In the genomic region with DNA sequence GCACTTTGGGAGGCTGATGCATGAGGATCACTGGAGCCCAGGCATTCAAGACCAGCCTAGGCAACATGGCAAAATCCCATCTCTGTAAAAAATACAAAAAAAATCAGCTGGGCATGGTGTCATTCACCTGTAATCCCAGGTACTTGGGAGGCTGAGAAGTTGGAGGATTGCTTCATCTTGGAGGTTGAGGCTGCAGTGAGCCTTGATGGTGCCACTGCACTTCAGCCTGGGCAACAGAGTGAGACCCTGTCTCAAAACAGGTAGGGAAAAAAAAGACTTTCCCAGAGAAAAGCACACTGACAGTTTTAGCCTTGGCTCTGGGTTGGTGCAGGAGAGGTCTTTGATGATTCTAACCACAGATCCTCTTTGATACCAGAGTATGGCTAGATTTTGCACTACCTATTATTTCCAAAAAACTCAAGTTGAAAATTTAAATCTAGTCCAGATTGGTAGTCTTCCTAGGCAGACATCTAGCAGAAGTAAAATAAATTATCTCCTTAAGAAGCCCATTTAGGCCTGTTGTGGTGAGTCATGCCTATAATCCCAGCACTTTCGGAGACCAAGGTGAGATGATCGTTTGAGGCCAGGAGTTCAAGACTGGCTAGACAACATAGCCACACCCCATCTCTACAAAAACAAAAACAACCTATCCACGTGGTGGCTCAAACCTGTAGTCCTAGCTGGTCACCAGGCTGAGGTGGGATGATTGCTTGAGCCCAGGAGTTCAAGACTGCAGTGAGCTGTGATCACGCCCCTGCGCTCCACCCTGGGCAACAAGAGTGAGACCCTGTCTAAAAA, we compare ENCODE assay signal across 1 cellular context.
TF ChIP-seq lines count a peak whose summit lies in the region.

No MANE protein-coding gene starts in this region.

TF ChIP-seq in K562, 482 proteins besides CTCF, POLR2A, EP300 and RAD21 (continued from another document and continues in another):
- TF ChIP-seq POLR2G (IDR thresholded peaks at IDR 0.05; ENCODE audit: low read depth, low read length) (no peak), CBX2 (IDR thresholded peaks at IDR 0.05; ENCODE audit: insufficient read depth, low read length, poor library complexity, severe bottlenecking) (no peak), CBFA2T3 (IDR thresholded peaks at IDR 0.05) (no peak), BCOR (IDR thresholded peaks at IDR 0.05) (no peak), FUS (optimal IDR thresholded peaks at IDR 0.05; ENCODE audit: low read depth, low read length) (no peak), ZNF121 (CRISPR knock-in tag; conservative IDR thresholded peaks at IDR 0.05) (no peak; the same call in 1 of the 2 replicates), ATF1 (CRISPR knock-in tag; IDR thresholded peaks at IDR 0.05) (no peak), ATF1 (tag; IDR thresholded peaks at IDR 0.05) (no peak), HDAC1 (IDR thresholded peaks at IDR 0.05) (0 out of 4 replicates have a peak, but pooled peaks of 1 of the 2 experiments have one; percentile 29), MXI1 (IDR thresholded peaks at IDR 0.05; ENCODE audit: low read depth, low read length) (no peak), ZEB2 (IDR thresholded peaks at IDR 0.05) (no peak), STAT5A (IDR thresholded peaks at IDR 0.05; ENCODE audit: borderline replicate concordance, low read length) (no peak), GATAD2B (IDR thresholded peaks at IDR 0.05; ENCODE audit: borderline replicate concordance) (no peak), CCAR2 (IDR thresholded peaks at IDR 0.05; ENCODE audit: low read depth, low read length) (no peak), ZNF830 (CRISPR knock-in tag; IDR thresholded peaks at IDR 0.05) (no peak), SIX5 (IDR thresholded peaks at IDR 0.05; ENCODE audit: borderline replicate concordance in 1 of 2, insufficient read depth in 1 of 2, low read depth in 1 of 2, low read length in 2 of 2) (no peak), ZNF133 (CRISPR knock-in tag; IDR thresholded peaks at IDR 0.05) (no peak), CXXC5 (CRISPR knock-in tag; IDR thresholded peaks at IDR 0.05) (no peak), ATF7 (IDR thresholded peaks at IDR 0.05) (no peak), MAFG (tag; conservative IDR thresholded peaks at IDR 0.05) (0 out of 2 replicates have a peak, but pooled peaks have one; percentile 7), POLR2AphosphoS2 (IDR thresholded peaks at IDR 0.05; ENCODE audit: low read length) (no peak), DACH1 (IDR thresholded peaks at IDR 0.05; ENCODE audit: partially characterized antibody) (no peak), ZC3H11A (IDR thresholded peaks at IDR 0.05; ENCODE audit: low read depth, low read length) (no peak), GATAD2A (IDR thresholded peaks at IDR 0.05) (no peak), TRIM24 (IDR thresholded peaks at IDR 0.05) (no peak), LCOR (CRISPR knock-in tag; IDR thresholded peaks at IDR 0.05) (no peak), TAF9B (IDR thresholded peaks at IDR 0.05; ENCODE audit: partially characterized antibody) (no peak), ARID2 (IDR thresholded peaks at IDR 0.05) (no peak), DMBX1 (CRISPR knock-in tag; IDR thresholded peaks at IDR 0.05; ENCODE audit: borderline replicate concordance) (no peak), ESRRB (CRISPR knock-in tag; IDR thresholded peaks at IDR 0.05; ENCODE audit: borderline replicate concordance) (no peak), DIDO1 (tag; IDR thresholded peaks at IDR 0.05; ENCODE audit: low read depth) (no peak), RBFOX2 (IDR thresholded peaks at IDR 0.05; ENCODE audit: low read depth, low read length) (no peak), ZNF717 (CRISPR knock-in tag; IDR thresholded peaks at IDR 0.05) (no peak), HNRNPUL1 (IDR thresholded peaks at IDR 0.05; ENCODE audit: low read length) (no peak), NCOA2 (IDR thresholded peaks at IDR 0.05; ENCODE audit: partially characterized antibody in 2 of 2) (no peak), DPF2 (IDR thresholded peaks at IDR 0.05) (peak; percentile 26; the same call in 1 of the 2 replicates), HDAC2 (IDR thresholded peaks at IDR 0.05) (no peak), MTF1 (CRISPR knock-in tag; IDR thresholded peaks at IDR 0.05; ENCODE audit: borderline replicate concordance) (no peak), ZNF197 (CRISPR knock-in tag; IDR thresholded peaks at IDR 0.05; ENCODE audit: low read depth) (no peak), MEF2A (IDR thresholded peaks at IDR 0.05; ENCODE audit: control insufficient read depth, low read depth, low read length) (no peak), TOE1 (IDR thresholded peaks at IDR 0.05; ENCODE audit: borderline replicate concordance) (no peak), TOE1 (CRISPR knock-in tag; IDR thresholded peaks at IDR 0.05; ENCODE audit: borderline replicate concordance, low read depth) (no peak), NFIC (IDR thresholded peaks at IDR 0.05) (no peak)
- TF ChIP-seq, protein P1, sequence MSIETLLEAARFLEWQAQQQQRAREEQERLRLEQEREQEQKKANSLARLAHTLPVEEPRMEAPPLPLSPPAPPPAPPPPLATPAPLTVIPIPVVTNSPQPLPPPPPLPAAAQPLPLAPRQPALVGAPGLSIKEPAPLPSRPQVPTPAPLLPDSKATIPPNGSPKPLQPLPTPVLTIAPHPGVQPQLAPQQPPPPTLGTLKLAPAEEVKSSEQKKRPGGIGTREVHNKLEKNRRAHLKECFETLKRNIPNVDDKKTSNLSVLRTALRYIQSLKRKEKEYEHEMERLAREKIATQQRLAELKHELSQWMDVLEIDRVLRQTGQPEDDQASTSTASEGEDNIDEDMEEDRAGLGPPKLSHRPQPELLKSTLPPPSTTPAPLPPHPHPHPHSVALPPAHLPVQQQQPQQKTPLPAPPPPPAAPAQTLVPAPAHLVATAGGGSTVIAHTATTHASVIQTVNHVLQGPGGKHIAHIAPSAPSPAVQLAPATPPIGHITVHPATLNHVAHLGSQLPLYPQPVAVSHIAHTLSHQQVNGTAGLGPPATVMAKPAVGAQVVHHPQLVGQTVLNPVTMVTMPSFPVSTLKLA (conservative IDR thresholded peaks at IDR 0.05) = peak; percentile 96
- TF ChIP-seq, protein P2, sequence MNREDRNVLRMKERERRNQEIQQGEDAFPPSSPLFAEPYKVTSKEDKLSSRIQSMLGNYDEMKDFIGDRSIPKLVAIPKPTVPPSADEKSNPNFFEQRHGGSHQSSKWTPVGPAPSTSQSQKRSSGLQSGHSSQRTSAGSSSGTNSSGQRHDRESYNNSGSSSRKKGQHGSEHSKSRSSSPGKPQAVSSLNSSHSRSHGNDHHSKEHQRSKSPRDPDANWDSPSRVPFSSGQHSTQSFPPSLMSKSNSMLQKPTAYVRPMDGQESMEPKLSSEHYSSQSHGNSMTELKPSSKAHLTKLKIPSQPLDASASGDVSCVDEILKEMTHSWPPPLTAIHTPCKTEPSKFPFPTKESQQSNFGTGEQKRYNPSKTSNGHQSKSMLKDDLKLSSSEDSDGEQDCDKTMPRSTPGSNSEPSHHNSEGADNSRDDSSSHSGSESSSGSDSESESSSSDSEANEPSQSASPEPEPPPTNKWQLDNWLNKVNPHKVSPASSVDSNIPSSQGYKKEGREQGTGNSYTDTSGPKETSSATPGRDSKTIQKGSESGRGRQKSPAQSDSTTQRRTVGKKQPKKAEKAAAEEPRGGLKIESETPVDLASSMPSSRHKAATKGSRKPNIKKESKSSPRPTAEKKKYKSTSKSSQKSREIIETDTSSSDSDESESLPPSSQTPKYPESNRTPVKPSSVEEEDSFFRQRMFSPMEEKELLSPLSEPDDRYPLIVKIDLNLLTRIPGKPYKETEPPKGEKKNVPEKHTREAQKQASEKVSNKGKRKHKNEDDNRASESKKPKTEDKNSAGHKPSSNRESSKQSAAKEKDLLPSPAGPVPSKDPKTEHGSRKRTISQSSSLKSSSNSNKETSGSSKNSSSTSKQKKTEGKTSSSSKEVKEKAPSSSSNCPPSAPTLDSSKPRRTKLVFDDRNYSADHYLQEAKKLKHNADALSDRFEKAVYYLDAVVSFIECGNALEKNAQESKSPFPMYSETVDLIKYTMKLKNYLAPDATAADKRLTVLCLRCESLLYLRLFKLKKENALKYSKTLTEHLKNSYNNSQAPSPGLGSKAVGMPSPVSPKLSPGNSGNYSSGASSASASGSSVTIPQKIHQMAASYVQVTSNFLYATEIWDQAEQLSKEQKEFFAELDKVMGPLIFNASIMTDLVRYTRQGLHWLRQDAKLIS (CRISPR knock-in tag; IDR thresholded peaks at IDR 0.05) = no peak
- TF ChIP-seq, protein P3, sequence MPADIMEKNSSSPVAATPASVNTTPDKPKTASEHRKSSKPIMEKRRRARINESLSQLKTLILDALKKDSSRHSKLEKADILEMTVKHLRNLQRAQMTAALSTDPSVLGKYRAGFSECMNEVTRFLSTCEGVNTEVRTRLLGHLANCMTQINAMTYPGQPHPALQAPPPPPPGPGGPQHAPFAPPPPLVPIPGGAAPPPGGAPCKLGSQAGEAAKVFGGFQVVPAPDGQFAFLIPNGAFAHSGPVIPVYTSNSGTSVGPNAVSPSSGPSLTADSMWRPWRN (IDR thresholded peaks at IDR 0.05; ENCODE audit: low read depth) = no peak
- TF ChIP-seq, protein P4, sequence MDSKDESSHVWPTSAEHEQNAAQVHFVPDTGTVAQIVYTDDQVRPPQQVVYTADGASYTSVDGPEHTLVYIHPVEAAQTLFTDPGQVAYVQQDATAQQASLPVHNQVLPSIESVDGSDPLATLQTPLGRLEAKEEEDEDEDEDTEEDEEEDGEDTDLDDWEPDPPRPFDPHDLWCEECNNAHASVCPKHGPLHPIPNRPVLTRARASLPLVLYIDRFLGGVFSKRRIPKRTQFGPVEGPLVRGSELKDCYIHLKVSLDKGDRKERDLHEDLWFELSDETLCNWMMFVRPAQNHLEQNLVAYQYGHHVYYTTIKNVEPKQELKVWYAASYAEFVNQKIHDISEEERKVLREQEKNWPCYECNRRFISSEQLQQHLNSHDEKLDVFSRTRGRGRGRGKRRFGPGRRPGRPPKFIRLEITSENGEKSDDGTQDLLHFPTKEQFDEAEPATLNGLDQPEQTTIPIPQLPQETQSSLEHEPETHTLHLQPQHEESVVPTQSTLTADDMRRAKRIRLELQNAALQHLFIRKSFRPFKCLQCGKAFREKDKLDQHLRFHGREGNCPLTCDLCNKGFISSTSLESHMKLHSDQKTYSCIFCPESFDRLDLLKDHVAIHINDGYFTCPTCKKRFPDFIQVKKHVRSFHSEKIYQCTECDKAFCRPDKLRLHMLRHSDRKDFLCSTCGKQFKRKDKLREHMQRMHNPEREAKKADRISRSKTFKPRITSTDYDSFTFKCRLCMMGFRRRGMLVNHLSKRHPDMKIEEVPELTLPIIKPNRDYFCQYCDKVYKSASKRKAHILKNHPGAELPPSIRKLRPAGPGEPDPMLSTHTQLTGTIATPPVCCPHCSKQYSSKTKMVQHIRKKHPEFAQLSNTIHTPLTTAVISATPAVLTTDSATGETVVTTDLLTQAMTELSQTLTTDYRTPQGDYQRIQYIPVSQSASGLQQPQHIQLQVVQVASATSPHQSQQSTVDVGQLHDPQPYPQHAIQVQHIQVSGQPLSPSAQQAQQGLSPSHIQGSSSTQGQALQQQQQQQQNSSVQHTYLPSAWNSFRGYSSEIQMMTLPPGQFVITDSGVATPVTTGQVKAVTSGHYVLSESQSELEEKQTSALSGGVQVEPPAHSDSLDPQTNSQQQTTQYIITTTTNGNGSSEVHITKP (IDR thresholded peaks at IDR 0.05; ENCODE audit: partially characterized antibody) = no peak
- TF ChIP-seq, protein P5, sequence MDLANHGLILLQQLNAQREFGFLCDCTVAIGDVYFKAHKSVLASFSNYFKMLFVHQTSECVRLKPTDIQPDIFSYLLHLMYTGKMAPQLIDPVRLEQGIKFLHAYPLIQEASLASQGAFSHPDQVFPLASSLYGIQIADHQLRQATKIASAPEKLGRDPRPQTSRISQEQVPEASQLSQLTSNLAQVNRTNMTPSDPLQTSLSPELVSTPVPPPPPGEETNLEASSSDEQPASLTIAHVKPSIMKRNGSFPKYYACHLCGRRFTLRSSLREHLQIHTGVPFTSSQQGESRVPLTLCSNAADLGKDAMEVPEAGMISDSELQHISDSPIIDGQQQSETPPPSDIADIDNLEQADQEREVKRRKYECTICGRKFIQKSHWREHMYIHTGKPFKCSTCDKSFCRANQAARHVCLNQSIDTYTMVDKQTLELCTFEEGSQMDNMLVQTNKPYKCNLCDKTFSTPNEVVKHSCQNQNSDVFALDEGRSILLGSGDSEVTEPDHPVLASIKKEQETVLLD (IDR thresholded peaks at IDR 0.05) = no peak
- TF ChIP-seq, protein P6, sequence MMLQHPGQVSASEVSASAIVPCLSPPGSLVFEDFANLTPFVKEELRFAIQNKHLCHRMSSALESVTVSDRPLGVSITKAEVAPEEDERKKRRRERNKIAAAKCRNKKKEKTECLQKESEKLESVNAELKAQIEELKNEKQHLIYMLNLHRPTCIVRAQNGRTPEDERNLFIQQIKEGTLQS (IDR thresholded peaks at IDR 0.05) = peak; percentile 70
- TF ChIP-seq, protein P6 (CRISPR knock-in tag; conservative IDR thresholded peaks at IDR 0.05) = no peak
- TF ChIP-seq, protein P7, sequence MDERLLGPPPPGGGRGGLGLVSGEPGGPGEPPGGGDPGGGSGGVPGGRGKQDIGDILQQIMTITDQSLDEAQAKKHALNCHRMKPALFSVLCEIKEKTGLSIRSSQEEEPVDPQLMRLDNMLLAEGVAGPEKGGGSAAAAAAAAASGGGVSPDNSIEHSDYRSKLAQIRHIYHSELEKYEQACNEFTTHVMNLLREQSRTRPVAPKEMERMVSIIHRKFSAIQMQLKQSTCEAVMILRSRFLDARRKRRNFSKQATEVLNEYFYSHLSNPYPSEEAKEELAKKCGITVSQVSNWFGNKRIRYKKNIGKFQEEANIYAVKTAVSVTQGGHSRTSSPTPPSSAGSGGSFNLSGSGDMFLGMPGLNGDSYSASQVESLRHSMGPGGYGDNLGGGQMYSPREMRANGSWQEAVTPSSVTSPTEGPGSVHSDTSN (CRISPR knock-in tag; IDR thresholded peaks at IDR 0.05; ENCODE audit: low read depth) = no peak
- TF ChIP-seq, protein P7 (tag; conservative IDR thresholded peaks at IDR 0.05; ENCODE audit: low read depth) = no peak
- TF ChIP-seq, protein P8, sequence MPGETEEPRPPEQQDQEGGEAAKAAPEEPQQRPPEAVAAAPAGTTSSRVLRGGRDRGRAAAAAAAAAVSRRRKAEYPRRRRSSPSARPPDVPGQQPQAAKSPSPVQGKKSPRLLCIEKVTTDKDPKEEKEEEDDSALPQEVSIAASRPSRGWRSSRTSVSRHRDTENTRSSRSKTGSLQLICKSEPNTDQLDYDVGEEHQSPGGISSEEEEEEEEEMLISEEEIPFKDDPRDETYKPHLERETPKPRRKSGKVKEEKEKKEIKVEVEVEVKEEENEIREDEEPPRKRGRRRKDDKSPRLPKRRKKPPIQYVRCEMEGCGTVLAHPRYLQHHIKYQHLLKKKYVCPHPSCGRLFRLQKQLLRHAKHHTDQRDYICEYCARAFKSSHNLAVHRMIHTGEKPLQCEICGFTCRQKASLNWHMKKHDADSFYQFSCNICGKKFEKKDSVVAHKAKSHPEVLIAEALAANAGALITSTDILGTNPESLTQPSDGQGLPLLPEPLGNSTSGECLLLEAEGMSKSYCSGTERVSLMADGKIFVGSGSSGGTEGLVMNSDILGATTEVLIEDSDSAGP (CRISPR knock-in tag; IDR thresholded peaks at IDR 0.05) = no peak
